In the genomic region with DNA sequence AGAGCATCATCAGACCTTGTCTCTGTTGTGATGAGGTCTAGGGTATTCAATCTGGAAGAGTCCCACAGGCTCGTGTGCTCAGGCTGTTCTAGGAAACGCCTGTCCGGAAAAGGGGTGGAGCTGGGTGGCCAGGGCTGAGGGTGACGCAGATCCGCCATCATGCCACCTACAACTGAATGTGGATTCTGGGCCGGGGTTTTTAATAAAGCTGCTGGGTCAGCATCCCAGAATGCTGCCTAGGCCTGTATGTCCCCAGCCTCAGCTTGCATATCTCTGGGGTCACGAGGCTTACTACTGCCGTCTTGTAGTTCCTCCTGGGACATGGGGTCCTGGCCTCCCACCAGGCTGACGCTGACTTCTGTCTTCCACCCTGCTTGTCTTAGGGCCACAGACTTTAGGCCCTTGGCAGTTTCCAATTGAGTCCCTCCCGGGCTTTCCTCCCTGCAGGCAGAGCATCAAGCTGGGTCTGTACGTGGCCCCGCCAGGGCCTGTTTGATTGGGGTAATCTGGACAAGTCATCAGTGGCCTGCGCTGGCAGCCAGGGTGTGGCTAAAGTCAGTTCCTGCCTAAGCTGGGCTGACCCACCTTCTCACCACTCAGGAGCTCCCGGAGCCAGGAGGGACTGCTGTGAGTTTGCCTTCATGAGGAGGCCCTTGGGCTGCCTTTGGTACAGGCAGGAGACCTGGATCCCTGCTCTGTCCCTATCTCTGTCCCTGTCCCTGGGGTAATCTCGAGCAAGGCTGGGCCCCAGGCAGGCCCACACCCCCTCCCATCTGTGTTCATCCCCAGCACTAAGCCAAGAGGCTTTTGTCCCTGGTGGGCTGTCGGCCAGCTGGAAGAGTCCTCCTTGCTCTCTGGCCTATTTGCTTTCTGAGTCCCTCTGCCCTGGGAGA, we compare ENCODE assay signal across 7 cellular contexts.
DNase-seq lines count a peak whose midpoint lies in the region; ATAC-seq and TF ChIP-seq lines count a peak whose summit lies in the region.

No MANE protein-coding gene starts in this region.

- no peak overlapping the region for H3K4me3 Mint-ChIP-seq in MCF 10A (ENCODE audit: unreplicated experiment)

- peak overlapping the region; percentile 77 for H3K27ac Mint-ChIP-seq in MCF 10A (ENCODE audit: low read depth, unreplicated experiment)

- H3K4me2 ChIP-seq in Loucy (ENCODE audit: low read depth, low read length, poor library complexity, severe bottlenecking): peak overlapping the region; percentile 50

- H2AFZ ChIP-seq in Loucy (ENCODE audit: low read length): no peak overlapping the region

- TF ChIP-seq CTCF in Loucy (conservative IDR thresholded peaks at IDR 0.05; ENCODE audit: low read length): no peak
- TF ChIP-seq CTCF in MCF 10A (IDR thresholded peaks at IDR 0.05; ENCODE audit: unreplicated experiment): no peak

- H3K9me3 ChIP-seq in Loucy (ENCODE audit: insufficient read depth, low read depth, low read length): no peaks in the 10 kb centered on the region

- no TSS peak for BruUV-seq in MCF 10A (replicated peaks; lab: Mats Ljungman, UMichigan)

- ATAC-seq in left lobe of liver (peak; percentile 72), HG03378 (IDR thresholded peaks at IDR 0.05; ENCODE audit: unreplicated experiment) (no peak)

- DNase-seq in MCF 10A (ENCODE audit: unreplicated experiment) (peak; percentile 72), left lobe of liver (ENCODE audit: low spot score) (peak; percentile 93), substantia nigra (lab: John Stamatoyannopoulos, UW) (peak in 47 of 49 donors; percentile 29 to 90 (median 74)), iPS-NIHi11 (ENCODE audit: low spot score) (no peak), NCI-H345 (lab: John Stamatoyannopoulos, UW) (no peak)

- H3K79me2 ChIP-seq in Loucy (ENCODE audit: insufficient read depth, low read length): peaks cover 100% of the 10 kb centered on the region

- H3K4me1 ChIP-seq in Loucy (ENCODE audit: insufficient read depth, low read length, poor library complexity, severe bottlenecking): peaks cover 74% of the 10 kb centered on the region

- no peak overlapping the region for H3K4me3 ChIP-seq in Loucy (ENCODE audit: low read length, poor library complexity, severe bottlenecking)

- H3F3A ChIP-seq in Loucy (ENCODE audit: low read depth): no peaks in the 10 kb centered on the region

- H3K27me3 ChIP-seq in Loucy (ENCODE audit: insufficient read depth, low read length, poor library complexity, severe bottlenecking): no peaks in the 10 kb centered on the region

- H3K4me1 Mint-ChIP-seq in MCF 10A (ENCODE audit: insufficient read depth, unreplicated experiment): peaks cover 48% of the 10 kb centered on the region

- peaks cover 17% of the 10 kb centered on the region for H3K36me3 Mint-ChIP-seq in MCF 10A (ENCODE audit: insufficient read depth, unreplicated experiment)

- no peaks in the 10 kb centered on the region for H3K9me2 ChIP-seq in Loucy (replicated peaks; ENCODE audit: low read depth, low read length)

- H3K27ac ChIP-seq in substantia nigra (ENCODE audit: low read depth, low read length, poor library complexity, severe bottlenecking): peak overlapping the region; percentile 85

- H3K9me3 Mint-ChIP-seq in MCF 10A (ENCODE audit: unreplicated experiment): no peaks in the 10 kb centered on the region

- no peaks in the 10 kb centered on the region for H3K27me3 Mint-ChIP-seq in MCF 10A (ENCODE audit: insufficient read depth, unreplicated experiment)

- H4K20me1 ChIP-seq in Loucy (ENCODE audit: insufficient read depth, low read length, poor library complexity, severe bottlenecking): peaks cover 27% of the 10 kb centered on the region

- peaks cover 70% of the 10 kb centered on the region; the same call in 1 of the 2 replicates for H3K36me3 ChIP-seq in Loucy (ENCODE audit: insufficient read depth, low read length)

- POLR2A ChIA-PET in MCF 10A (lab: Yijun Ruan, JAX): interaction anchor here (0.6 to 1.1 kb wide), 4 partner anchors 9 to 78 kb away, joined by 3 to 4 read pairs (median 3); no protein-coding TSS in a partner anchor

- intact Hi-C loops in MCF 10A (cut with micrococcal nuclease): loop anchor here (5.0 kb wide), 1 partner anchor 36 kb away; no protein-coding TSS in a partner anchor

- CTCF ChIA-PET in MCF 10A (lab: Yijun Ruan, JAX): interaction anchor here (0.7 to 1.3 kb wide), 4 partner anchors 9 to 1100 kb away, joined by 3 to 6 read pairs (median 3); no protein-coding TSS in a partner anchor

- H3K9ac ChIP-seq in Loucy (ENCODE audit: low read depth, low read length, poor library complexity, severe bottlenecking): peak overlapping the region; percentile 59

Comparison
In these comparisons a context has a peak if more than half of its experiments do, and no peak if none do; other contexts are left out.
1. DNase-seq: peak in MCF 10A (single experiment), left lobe of liver (single experiment) and substantia nigra (47 of 49); none in iPS-NIHi11 (single experiment) and NCI-H345 (single experiment).